In the genomic region with DNA sequence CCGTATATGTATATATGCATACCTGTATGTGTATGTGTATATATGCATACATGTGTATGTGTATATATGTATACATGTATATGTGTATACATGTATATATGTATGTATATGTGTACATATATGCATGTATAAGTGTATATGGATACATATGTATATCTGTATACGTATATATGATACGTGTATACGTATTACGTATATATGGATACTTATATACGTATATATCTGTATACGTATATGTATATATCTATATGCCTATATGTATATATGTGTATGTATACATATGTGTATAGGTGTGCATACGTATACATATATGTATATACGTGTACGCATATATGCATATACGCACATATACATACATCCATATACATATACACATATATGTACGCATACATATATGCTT, we compare ENCODE assay signal across 8 cellular contexts.
"Had no signal": no experiment of that assay in that cellular context is flagged by ENCODE, and none has a peak within 500 bp of the region (broad histone marks: within the 10 kb centered on the region; RNA-seq: fewer than 3 reads in every experiment).

No MANE protein-coding gene starts in this region.

- H3K4me3 ChIP-seq: GM12878 had no signal

- FAIRE-seq: G401.6, GM12878, GM12891, GM12892, GM18507, GM19239 had no signal

- DNase-seq: GDM1, GF-D8 had no signal

- ATAC-seq: GM12878 had no signal
